Comparison of ENCODE assay signal across 17 cellular contexts in the genomic region with DNA sequence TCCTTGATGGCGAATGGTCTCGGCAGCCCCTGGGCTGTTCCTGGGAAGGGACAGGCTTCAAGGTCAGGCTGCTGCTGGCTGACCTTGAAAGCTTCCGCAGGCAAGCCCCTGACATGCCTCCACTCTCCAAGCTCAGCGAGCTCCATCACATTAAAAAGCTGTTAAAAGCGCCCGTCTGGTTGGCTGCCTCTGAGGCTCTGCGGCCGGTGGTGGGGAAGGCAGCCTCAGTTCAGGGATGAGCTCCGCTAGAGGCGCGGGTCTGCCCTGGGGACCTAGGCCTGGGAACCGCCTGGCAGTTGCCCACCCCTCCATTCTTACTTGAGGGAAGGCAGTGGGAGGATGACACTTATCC.
A peak's percentile ranks its signal among the peaks of the same experiment; 100 is the strongest.
DNase-seq lines count a peak whose midpoint lies in the region; ATAC-seq, FAIRE-seq and TF ChIP-seq lines count a peak whose summit lies in the region.
"Had no signal": no experiment of that assay in that cellular context is flagged by ENCODE, and none has a peak within 500 bp of the region (broad histone marks: within the 10 kb centered on the region; RNA-seq: fewer than 3 reads in every experiment).

No MANE protein-coding gene starts in this region.

- H3K27ac Mint-ChIP-seq in neural progenitor cell, result peak overlapping the region; percentile 60
- no peak overlapping the region for H3K27ac Mint-ChIP-seq in activated naive CD4-positive, alpha-beta T cell treated with anti-CD3 and anti-CD28 coated beads, Interleukin-2, amount 10 ng/mL, durations not matched to agents 7 days and 5 days
- H3K27ac Mint-ChIP-seq: activated naive CD8-positive, alpha-beta T cell treated with anti-CD3 and anti-CD28 coated beads, Interleukin-2, amount 10 ng/mL, durations not matched to agents 7 days and 5 days; activated T-helper 1 cell treated with anti-CD3 and anti-CD28 coated beads, Interleukin-12 subunit alpha, Interleukin-12 subunit beta, Interleukin-2, Interleukin-4 antibody, amounts not matched to agents 30 ng/mL and 10 ng/mL and 1 ng/mL, durations not matched to agents 14 hours and 24 hours and 36 hours; naive thymus-derived CD8-positive, alpha-beta T cell; progenitor cell of endocrine pancreas had no signal

- H3K4me1 Mint-ChIP-seq in neural progenitor cell, result peaks cover 70% of the 10 kb centered on the region
- no peaks in the 10 kb centered on the region for H3K4me1 Mint-ChIP-seq in activated naive CD4-positive, alpha-beta T cell treated with anti-CD3 and anti-CD28 coated beads, Interleukin-2, amount 10 ng/mL, durations not matched to agents 7 days and 5 days
- H3K4me1 Mint-ChIP-seq: activated naive CD8-positive, alpha-beta T cell treated with anti-CD3 and anti-CD28 coated beads, Interleukin-2, amount 10 ng/mL, durations not matched to agents 7 days and 5 days; naive thymus-derived CD8-positive, alpha-beta T cell had no signal

- H3K36me3 Mint-ChIP-seq in neural progenitor cell, result no peaks in the 10 kb centered on the region
- no peaks in the 10 kb centered on the region for H3K36me3 Mint-ChIP-seq in activated naive CD4-positive, alpha-beta T cell treated with anti-CD3 and anti-CD28 coated beads, Interleukin-2, amount 10 ng/mL, durations not matched to agents 7 days and 5 days
- H3K36me3 Mint-ChIP-seq: activated naive CD8-positive, alpha-beta T cell treated with anti-CD3 and anti-CD28 coated beads, Interleukin-2, amount 10 ng/mL, durations not matched to agents 7 days and 5 days; naive thymus-derived CD8-positive, alpha-beta T cell had no signal

- intact Hi-C loops in heart right ventricle (cut with DNase I), result no loop called here

- ATAC-seq in heart right ventricle (peak in 5 of 8 donors; percentile 8 to 39 (median 17)), HG02938 (IDR thresholded peaks at IDR 0.05; ENCODE audit: unreplicated experiment) (no peak)
- ATAC-seq: naive thymus-derived CD8-positive, alpha-beta T cell had no signal

- no peaks in the 10 kb centered on the region for H3K36me3 ChIP-seq in BLaER1
- H3K36me3 ChIP-seq in heart right ventricle, result no peaks in the 10 kb centered on the region
- H3K36me3 ChIP-seq in neural progenitor cell, result no peaks in the 10 kb centered on the region
- H3K36me3 ChIP-seq: brain microvascular endothelial cell had no signal

- H2AFZ ChIP-seq in neural progenitor cell (replicated peaks), result no peak overlapping the region

- H3K4me3 Mint-ChIP-seq in neural progenitor cell, result no peak overlapping the region
- H3K4me3 Mint-ChIP-seq in activated naive CD4-positive, alpha-beta T cell treated with anti-CD3 and anti-CD28 coated beads, Interleukin-2, amount 10 ng/mL, durations not matched to agents 7 days and 5 days, result no peak overlapping the region
- H3K4me3 Mint-ChIP-seq: activated naive CD8-positive, alpha-beta T cell treated with anti-CD3 and anti-CD28 coated beads, Interleukin-2, amount 10 ng/mL, durations not matched to agents 7 days and 5 days; activated T-helper 1 cell treated with anti-CD3 and anti-CD28 coated beads, Interleukin-12 subunit alpha, Interleukin-12 subunit beta, Interleukin-2, Interleukin-4 antibody, amounts not matched to agents 30 ng/mL and 10 ng/mL and 1 ng/mL, durations not matched to agents 14 hours and 24 hours and 36 hours; naive thymus-derived CD8-positive, alpha-beta T cell had no signal

- H3K4me2 ChIP-seq in BLaER1 (peak overlapping the region; percentile 84), neural progenitor cell (no peak overlapping the region)

- no peak for FAIRE-seq in HTR-8/SVneo (lab: Jason Lieb, UNC)

- H3K9me3 Mint-ChIP-seq in neural progenitor cell, result peaks cover 2% of the 10 kb centered on the region
- H3K9me3 Mint-ChIP-seq in activated naive CD4-positive, alpha-beta T cell treated with anti-CD3 and anti-CD28 coated beads, Interleukin-2, amount 10 ng/mL, durations not matched to agents 7 days and 5 days, result no peaks in the 10 kb centered on the region
- H3K9me3 Mint-ChIP-seq: activated naive CD8-positive, alpha-beta T cell treated with anti-CD3 and anti-CD28 coated beads, Interleukin-2, amount 10 ng/mL, durations not matched to agents 7 days and 5 days; activated T-helper 1 cell treated with anti-CD3 and anti-CD28 coated beads, Interleukin-12 subunit alpha, Interleukin-12 subunit beta, Interleukin-2, Interleukin-4 antibody, amounts not matched to agents 30 ng/mL and 10 ng/mL and 1 ng/mL, durations not matched to agents 14 hours and 24 hours and 36 hours; naive thymus-derived CD8-positive, alpha-beta T cell had no signal

- H3K9me3 ChIP-seq in BLaER1, result no peaks in the 10 kb centered on the region
- no peaks in the 10 kb centered on the region for H3K9me3 ChIP-seq in heart right ventricle
- H3K9me3 ChIP-seq in neural progenitor cell (ENCODE audit: low read depth), result no peaks in the 10 kb centered on the region

- CTCF ChIA-PET in activated naive CD4-positive, alpha-beta T cell treated with anti-CD3 and anti-CD28 coated beads, Interleukin-2, amount 10 ng/mL, durations not matched to agents 7 days and 5 days (lab: Charles Lee), result interaction anchor here (3.2 kb wide), 1 partner anchor 15 kb away, joined by 12 read pairs; no protein-coding TSS in a partner anchor

- WGBS in heart right ventricle, 2 donors, result 46 to 55% methylated on average over 12 of the region's 12 CpGs

- H3K4me1 ChIP-seq in BLaER1 (peaks cover 41% of the 10 kb centered on the region), heart right ventricle (peaks cover 11 to 38% (median 24%) of the 10 kb centered on the region in 9 donors), neural progenitor cell (peaks cover 44% of the 10 kb centered on the region)

- peaks cover 25% of the 10 kb centered on the region for H3F3A ChIP-seq in neural progenitor cell (ENCODE audit: low read depth)

- H3K27me3 ChIP-seq in BLaER1 (no peaks in the 10 kb centered on the region), heart right ventricle (no peaks in the 10 kb centered on the region), neural progenitor cell (peaks cover 34% of the 10 kb centered on the region)
- H3K27me3 ChIP-seq: brain microvascular endothelial cell had no signal

- peak overlapping the region; percentile 29; the same call in 1 of the 2 replicates for H3K27ac ChIP-seq in BLaER1
- peak overlapping the region in 9 of 10 donors; percentile 39 to 77 (median 68) for H3K27ac ChIP-seq in heart right ventricle
- no peak overlapping the region for H3K27ac ChIP-seq in neural progenitor cell
- H3K27ac ChIP-seq: brain microvascular endothelial cell had no signal

- H4K20me1 ChIP-seq in BLaER1 (no peaks in the 10 kb centered on the region), neural progenitor cell (ENCODE audit: low read depth) (no peaks in the 10 kb centered on the region)

- H3K27me3 Mint-ChIP-seq in neural progenitor cell (ENCODE audit: insufficient read depth, low read depth), result peaks cover 31% of the 10 kb centered on the region
- H3K27me3 Mint-ChIP-seq in activated naive CD4-positive, alpha-beta T cell treated with anti-CD3 and anti-CD28 coated beads, Interleukin-2, amount 10 ng/mL, durations not matched to agents 7 days and 5 days, result peaks cover 30% of the 10 kb centered on the region

- H3K79me2 ChIP-seq in neural progenitor cell (ENCODE audit: low read depth), result no peaks in the 10 kb centered on the region

- DNase-seq in NCI-H1694 treated with DMSO at 0.1 percent for 48 hours (lab: John Stamatoyannopoulos, UW) (peak; percentile 55), heart right ventricle (no peak), neural progenitor cell (ENCODE audit: low spot score) (no peak), NCI-H82 (lab: John Stamatoyannopoulos, UW) (no peak), HTR-8/SVneo (ENCODE audit: insufficient read length, low spot score) (no peak)
- DNase-seq in activated naive CD4-positive, alpha-beta T cell treated with anti-CD3 and anti-CD28 coated beads, Interleukin-2, amount 10 ng/mL, durations not matched to agents 7 days and 5 days, result no peak
- DNase-seq: ACHN; brain microvascular endothelial cell; cortex of kidney; naive thymus-derived CD8-positive, alpha-beta T cell; NCI-H1105; NCI-H774 had no signal

- H3K9ac ChIP-seq in BLaER1 (no peak overlapping the region), neural progenitor cell (no peak overlapping the region)

- TF ChIP-seq CTCF in heart right ventricle (IDR thresholded peaks at IDR 0.05) (no peak), neural progenitor cell (IDR thresholded peaks at IDR 0.05) (no peak)

- no peak overlapping the region for H3K4me3 ChIP-seq in BLaER1
- H3K4me3 ChIP-seq in heart right ventricle, result no peak overlapping the region
- H3K4me3 ChIP-seq in neural progenitor cell, result no peak overlapping the region
